ENCODE assay signal across 15 cellular contexts in the genomic region with DNA sequence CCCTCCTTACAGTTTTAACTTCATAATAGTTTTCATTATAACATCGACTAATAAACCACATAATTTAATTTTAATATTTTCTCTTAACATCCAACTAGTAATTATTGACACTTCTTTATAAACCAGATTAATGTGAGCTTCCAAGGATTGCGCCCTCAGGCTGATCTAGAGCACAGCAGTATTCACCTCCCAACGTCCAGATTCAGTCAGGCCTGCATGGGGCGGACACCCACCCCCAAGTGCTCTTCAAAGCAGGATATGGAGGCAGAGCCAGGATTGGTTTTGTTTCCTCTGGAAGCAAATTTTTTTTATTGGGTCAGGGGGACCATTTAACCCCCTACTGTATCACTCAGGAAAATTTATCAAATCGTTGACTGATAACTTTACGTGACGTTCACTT.
A peak's percentile ranks its signal among the peaks of the same experiment; 100 is the strongest.
DNase-seq lines count a peak whose midpoint lies in the region; ATAC-seq, FAIRE-seq and TF ChIP-seq lines count a peak whose summit lies in the region.
"Had no signal": no experiment of that assay in that cellular context is flagged by ENCODE, and none has a peak within 500 bp of the region (broad histone marks: within the 10 kb centered on the region; RNA-seq: fewer than 3 reads in every experiment).

No MANE protein-coding gene starts in this region.

- WGBS in H1 (ENCODE audit: extremely low coverage in 1 of 2, insufficient coverage in 1 of 2, insufficient read length in 1 of 2, insufficient replicate concordance in 2 of 2, low coverage in 1 of 2, low lambda C conversion rate in 2 of 2, missing lambda C conversion rate in 1 of 2), 2 experiments: 91 to 96% methylated on average over 1 to 7 of the region's 7 CpGs

- ATAC-seq in WTC11 (no peak), GM18858 (IDR thresholded peaks at IDR 0.05; ENCODE audit: unreplicated experiment) (no peak), HG03159 (IDR thresholded peaks at IDR 0.05; ENCODE audit: unreplicated experiment) (no peak)
- ATAC-seq: HepG2 had no signal

- peaks cover 6 to 19% (median 10%) of the 10 kb centered on the region in 4 experiments for H3K4me1 ChIP-seq in H1 (replicated peaks in 1 of 4; ENCODE audit: control insufficient read depth in 3 of 4, insufficient read depth in 4 of 4, low read length in 3 of 4)

- no peak overlapping the region for H2AFZ ChIP-seq in H1 (ENCODE audit: low read length)
- H2AFZ ChIP-seq: GM23248 had no signal

- peaks cover 7% of the 10 kb centered on the region in 2 experiments for H4K20me1 ChIP-seq in H1 (replicated peaks in 1 of 2; ENCODE audit: control insufficient read depth in 1 of 2, insufficient read depth in 2 of 2, low read length in 2 of 2)

- no peak for FAIRE-seq in H1 (lab: Jason Lieb, UNC)
- FAIRE-seq: HepG2, HTR-8/SVneo had no signal

- peaks cover 5 to 18% (median 13%) of the 10 kb centered on the region in 4 experiments; a peak in 6 of 8 replicates for H3K36me3 ChIP-seq in H1 (ENCODE audit: control insufficient read depth in 2 of 4, insufficient read depth in 4 of 4, low read length in 3 of 4)

- no peak overlapping the region for H2AK5ac ChIP-seq in H1 (ENCODE audit: low read depth, low read length)

- no peak overlapping the region for H3K4me3 Mint-ChIP-seq in activated CD4-positive, alpha-beta T cell treated with anti-CD3 and anti-CD28 coated beads, Interleukin-2, amount 10 ng/mL, durations not matched to agents 7 days and 5 days
- peak overlapping the region; percentile 54 for H3K4me3 Mint-ChIP-seq in WTC11
- H3K4me3 Mint-ChIP-seq: CD4-positive, CD25-positive, alpha-beta regulatory T cell had no signal

- H3K4ac ChIP-seq in H1 (replicated peaks; ENCODE audit: insufficient read length, low read depth, low read length): no peak overlapping the region

- no peaks in the 10 kb centered on the region for H3K27me3 Mint-ChIP-seq in activated CD4-positive, alpha-beta T cell treated with anti-CD3 and anti-CD28 coated beads, Interleukin-2, amount 10 ng/mL, durations not matched to agents 7 days and 5 days
- H3K27me3 Mint-ChIP-seq in WTC11 (ENCODE audit: low read depth): no peaks in the 10 kb centered on the region

- no peak overlapping the region for H3K4me3 ChIP-seq in H1 (ENCODE audit: extremely low read depth in 1 of 4, insufficient read depth in 2 of 4, low read depth in 3 of 4, low read length in 4 of 4)
- H3K4me3 ChIP-seq: BLaER1 treated with 17β-estradiol and CSF1 and Interleukin-3, amounts not matched to agents 10 nM and 100 nM; GM23248 had no signal

- no peak overlapping the region for H3K23ac ChIP-seq in H1 (ENCODE audit: insufficient read length)

- CTCF ChIA-PET in activated CD4-positive, alpha-beta T cell treated with anti-CD3 and anti-CD28 coated beads, Interleukin-2, amount 10 ng/mL, durations not matched to agents 7 days and 5 days (lab: Charles Lee): interaction anchor here (2.7 kb wide), 1 partner anchor 290 kb away, joined by 8 read pairs; no protein-coding TSS in a partner anchor
- CTCF ChIA-PET in WTC11 (lab: Charles Lee) (interaction anchor here (1.3 to 2.4 kb wide), 4 partner anchors 17 to 290 kb away, joined by 4 to 14 read pairs (median 8); no protein-coding TSS in a partner anchor), H1 (lab: Charles Lee; ENCODE audit: partially characterized antibody) (interaction anchor here (0.8 to 15.3 kb wide), 7 partner anchors 6 to 290 kb away, joined by 3 to 155 read pairs (median 4); no protein-coding TSS in a partner anchor)

- no peak overlapping the region for H2BK15ac ChIP-seq in H1 (ENCODE audit: low read length)

- no peaks in the 10 kb centered on the region for H3K27me3 ChIP-seq in H1 (replicated peaks in 1 of 4; ENCODE audit: control insufficient read depth in 3 of 4, extremely low read depth in 1 of 4, insufficient read depth in 3 of 4, low read length in 3 of 4)
- H3K27me3 ChIP-seq: BLaER1 treated with 17β-estradiol and CSF1 and Interleukin-3, amounts not matched to agents 10 nM and 100 nM had no signal

- POLR2A ChIA-PET in activated CD4-positive, alpha-beta T cell treated with anti-CD3 and anti-CD28 coated beads, Interleukin-2, amount 10 ng/mL, durations not matched to agents 7 days and 5 days (lab: Charles Lee): no interaction called here
- POLR2A ChIA-PET in WTC11 (lab: Charles Lee): interaction anchor here (1.3 kb wide), 1 partner anchor 306 kb away, joined by 5 read pairs; a partner anchor contains a TSS
- POLR2A ChIA-PET in H1 (lab: Charles Lee; ENCODE audit: partially characterized antibody): no interaction called here

- 0 out of 4 replicates have a peak, but pooled peaks cover 0 to 5% of the 10 kb centered on the region in 2 experiments for H3K79me2 ChIP-seq in H1 (ENCODE audit: control insufficient read depth in 1 of 2, insufficient read depth in 2 of 2, low read length in 2 of 2)

- no peak overlapping the region for H2BK20ac ChIP-seq in H1 (ENCODE audit: low read length)

- no peak overlapping the region for H3K27ac ChIP-seq in H1 (ENCODE audit: low read depth, low read length)
- H3K27ac ChIP-seq: GM23248 had no signal

- H3K18ac ChIP-seq in H1 (ENCODE audit: extremely low read depth, low read length): no peak overlapping the region

- H4K5ac ChIP-seq in H1 (ENCODE audit: insufficient read length, low read depth, low read length): no peak overlapping the region

- H3K9ac ChIP-seq in H1 (replicated peaks in 1 of 4; ENCODE audit: extremely low read depth in 1 of 4, low read depth in 3 of 4, low read length in 3 of 4): no peak overlapping the region
- H3K9ac ChIP-seq: GM23248 had no signal

- H3K9me3 ChIP-seq in H1 (ENCODE audit: insufficient read depth in 2 of 2, low read depth in 1 of 2, low read length in 1 of 2): no peaks in the 10 kb centered on the region
- H3K9me3 ChIP-seq: BLaER1 treated with 17β-estradiol and CSF1 and Interleukin-3, amounts not matched to agents 10 nM and 100 nM had no signal

- peaks cover 4% of the 10 kb centered on the region; the same call in 1 of the 2 replicates for H3K79me1 ChIP-seq in H1 (ENCODE audit: low read depth, low read length)

- TF ChIP-seq CTCF in WTC11 (IDR thresholded peaks at IDR 0.05): no peak
- TF ChIP-seq CTCF in H1 (IDR thresholded peaks at IDR 0.05; ENCODE audit: control extremely low read depth in 1 of 3, insufficient read depth in 1 of 3, low read depth in 1 of 3, low read length in 3 of 3): no peak

- TF ChIP-seq EP300 in H1 (IDR thresholded peaks at IDR 0.05; ENCODE audit: borderline replicate concordance in 1 of 2, low read depth in 2 of 2, low read length in 2 of 2): no peak

- H3K14ac ChIP-seq in H1 (ENCODE audit: insufficient read length): no peak overlapping the region

- no peak overlapping the region for H2BK120ac ChIP-seq in H1 (replicated peaks; ENCODE audit: low read depth, low read length)

- peak overlapping the region; percentile 56; the same call in 1 of the 2 replicates for H2BK5ac ChIP-seq in H1 (ENCODE audit: low read depth, low read length)

- no peak for TF ChIP-seq POLR2A in H1 (IDR thresholded peaks at IDR 0.05; ENCODE audit: control extremely low read depth in 1 of 2, low read depth in 2 of 2, low read length in 2 of 2)

- H3K4me2 ChIP-seq in H1 (ENCODE audit: insufficient read depth in 1 of 2, low read depth in 2 of 2, low read length in 2 of 2): peak overlapping the region in 1 of 2 experiments; percentile 68; a peak in 1 of 4 replicates

- no peaks in the 10 kb centered on the region for H3K23me2 ChIP-seq in H1 (ENCODE audit: low read depth, low read length)

- H3K9me3 Mint-ChIP-seq in activated CD4-positive, alpha-beta T cell treated with anti-CD3 and anti-CD28 coated beads, Interleukin-2, amount 10 ng/mL, durations not matched to agents 7 days and 5 days: no peaks in the 10 kb centered on the region
- no peaks in the 10 kb centered on the region for H3K9me3 Mint-ChIP-seq in WTC11
- H3K9me3 Mint-ChIP-seq: CD4-positive, CD25-positive, alpha-beta regulatory T cell; H9 had no signal

- no peak for DNase-seq in activated CD4-positive, alpha-beta T cell treated with anti-CD3 and anti-CD28 coated beads, Interleukin-2, amount 10 ng/mL, durations not matched to agents 7 days and 5 days
- no peak for DNase-seq in activated CD4-positive, alpha-beta T cell treated with anti-CD3 and anti-CD28 coated beads, Interleukin-2, amount 50 U/mL, for 48 hours
- DNase-seq in WTC11 (ENCODE audit: low spot score) (no peak), H1 (ENCODE audit: low read depth in 1 of 2, low spot score in 2 of 2) (no peak), NCI-H345 treated with DMSO at 0.1 percent for 48 hours (lab: John Stamatoyannopoulos, UW; ENCODE audit: unreplicated experiment) (no peak)
- DNase-seq: 8988T; AML-193; CD4-positive, CD25-positive, alpha-beta regulatory T cell; GM23248 had no signal

- H3K36me3 Mint-ChIP-seq in activated CD4-positive, alpha-beta T cell treated with anti-CD3 and anti-CD28 coated beads, Interleukin-2, amount 10 ng/mL, durations not matched to agents 7 days and 5 days (ENCODE audit: low read depth): no peaks in the 10 kb centered on the region
- H3K36me3 Mint-ChIP-seq in WTC11: peaks cover 24% of the 10 kb centered on the region
- H3K36me3 Mint-ChIP-seq: CD4-positive, CD25-positive, alpha-beta regulatory T cell had no signal

- peak overlapping the region; percentile 31 for H3K27ac Mint-ChIP-seq in activated CD4-positive, alpha-beta T cell treated with anti-CD3 and anti-CD28 coated beads, Interleukin-2, amount 10 ng/mL, durations not matched to agents 7 days and 5 days
- no peak overlapping the region for H3K27ac Mint-ChIP-seq in WTC11

- no peak overlapping the region for H4K8ac ChIP-seq in H1 (ENCODE audit: extremely low read depth, insufficient read depth, low read length)

- H4K91ac ChIP-seq in H1 (replicated peaks; ENCODE audit: insufficient read length, low read length): no peak overlapping the region

- peaks cover 8% of the 10 kb centered on the region for H3K4me1 Mint-ChIP-seq in activated CD4-positive, alpha-beta T cell treated with anti-CD3 and anti-CD28 coated beads, Interleukin-2, amount 10 ng/mL, durations not matched to agents 7 days and 5 days
- peaks cover 33% of the 10 kb centered on the region for H3K4me1 Mint-ChIP-seq in WTC11

- H3K56ac ChIP-seq in H1 (replicated peaks; ENCODE audit: insufficient read length, low read depth, low read length): no peak overlapping the region

- TF ChIP-seq RAD21 in H1 (IDR thresholded peaks at IDR 0.05 in 1 of 2, conservative IDR thresholded peaks at IDR 0.05 in 1 of 2; ENCODE audit: low read depth in 2 of 2, low read length in 2 of 2): no peak

- H2BK12ac ChIP-seq in H1 (ENCODE audit: low read depth, low read length): no peak overlapping the region

TF ChIP-seq in WTC11, 78 proteins besides CTCF, POLR2A, EP300 and RAD21 (continues in another document):
- TF ChIP-seq FOXJ3 (CRISPR knock-in tag; IDR thresholded peaks at IDR 0.05; ENCODE audit: borderline replicate concordance): no peak

TF ChIP-seq in H1, 55 proteins besides CTCF, POLR2A, EP300 and RAD21 (continues in another document):
- TF ChIP-seq SIRT6 (IDR thresholded peaks at IDR 0.05; ENCODE audit: low read length): no peak
- no peak for TF ChIP-seq TAF7 (optimal IDR thresholded peaks at IDR 0.05; ENCODE audit: borderline replicate concordance, low read depth, low read length)
- TF ChIP-seq, protein P1, sequence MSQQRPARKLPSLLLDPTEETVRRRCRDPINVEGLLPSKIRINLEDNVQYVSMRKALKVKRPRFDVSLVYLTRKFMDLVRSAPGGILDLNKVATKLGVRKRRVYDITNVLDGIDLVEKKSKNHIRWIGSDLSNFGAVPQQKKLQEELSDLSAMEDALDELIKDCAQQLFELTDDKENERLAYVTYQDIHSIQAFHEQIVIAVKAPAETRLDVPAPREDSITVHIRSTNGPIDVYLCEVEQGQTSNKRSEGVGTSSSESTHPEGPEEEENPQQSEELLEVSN (IDR thresholded peaks at IDR 0.05): no peak
